In genomic region chr11:637333-637592, GRCh38 we compare ENCODE assay signal across 1 cellular context.
TF ChIP-seq lines count a peak whose summit lies in the region.

No MANE protein-coding gene starts in this region.

TF ChIP-seq in H1, 55 proteins besides CTCF, POLR2A, EP300 and RAD21:
- TF ChIP-seq CHD1 (IDR thresholded peaks at IDR 0.05; ENCODE audit: low read depth, low read length) (no peak), BCL11A (IDR thresholded peaks at IDR 0.05; ENCODE audit: low read depth in 2 of 2, low read length in 2 of 2) (no peak), TEAD4 (IDR thresholded peaks at IDR 0.05; ENCODE audit: low read depth, low read length) (no peak), EGR1 (IDR thresholded peaks at IDR 0.05; ENCODE audit: borderline replicate concordance, low read depth, low read length) (no peak), YY1 (IDR thresholded peaks at IDR 0.05; ENCODE audit: low read depth, low read length) (no peak), SP2 (IDR thresholded peaks at IDR 0.05; ENCODE audit: low read length) (no peak), SP1 (IDR thresholded peaks at IDR 0.05; ENCODE audit: low read depth, low read length) (no peak), SIX5 (IDR thresholded peaks at IDR 0.05; ENCODE audit: low read depth, low read length) (no peak), USF2 (IDR thresholded peaks at IDR 0.05; ENCODE audit: low read length) (no peak), CEBPB (IDR thresholded peaks at IDR 0.05; ENCODE audit: low read depth, low read length) (no peak), FOSL1 (IDR thresholded peaks at IDR 0.05; ENCODE audit: insufficient read depth, low read depth, low read length) (no peak), KDM4A (IDR thresholded peaks at IDR 0.05; ENCODE audit: low read depth, low read length, severe bottlenecking) (no peak), NANOG (IDR thresholded peaks at IDR 0.05; ENCODE audit: insufficient read depth, low read depth, low read length, poor library complexity, severe bottlenecking) (no peak), BACH1 (IDR thresholded peaks at IDR 0.05; ENCODE audit: low read length) (no peak), SIRT6 (IDR thresholded peaks at IDR 0.05; ENCODE audit: low read length) (no peak), RNF2 (IDR thresholded peaks at IDR 0.05; ENCODE audit: borderline replicate concordance, low read depth, low read length, missing control alignments, poor library complexity, severe bottlenecking) (no peak), CBX5 (IDR thresholded peaks at IDR 0.05; ENCODE audit: low read depth, low read length) (no peak), ATF3 (IDR thresholded peaks at IDR 0.05; ENCODE audit: insufficient read depth, low read depth, low read length) (no peak)
